In genomic region chr19:14659886-14660489, GRCh38 we compare ENCODE assay signal across 1 cellular context.
TF ChIP-seq lines count a peak whose summit lies in the region.

No MANE protein-coding gene starts in this region.

TF ChIP-seq in K562, 482 proteins besides CTCF, POLR2A, EP300 and RAD21:
- TF ChIP-seq, protein P1, sequence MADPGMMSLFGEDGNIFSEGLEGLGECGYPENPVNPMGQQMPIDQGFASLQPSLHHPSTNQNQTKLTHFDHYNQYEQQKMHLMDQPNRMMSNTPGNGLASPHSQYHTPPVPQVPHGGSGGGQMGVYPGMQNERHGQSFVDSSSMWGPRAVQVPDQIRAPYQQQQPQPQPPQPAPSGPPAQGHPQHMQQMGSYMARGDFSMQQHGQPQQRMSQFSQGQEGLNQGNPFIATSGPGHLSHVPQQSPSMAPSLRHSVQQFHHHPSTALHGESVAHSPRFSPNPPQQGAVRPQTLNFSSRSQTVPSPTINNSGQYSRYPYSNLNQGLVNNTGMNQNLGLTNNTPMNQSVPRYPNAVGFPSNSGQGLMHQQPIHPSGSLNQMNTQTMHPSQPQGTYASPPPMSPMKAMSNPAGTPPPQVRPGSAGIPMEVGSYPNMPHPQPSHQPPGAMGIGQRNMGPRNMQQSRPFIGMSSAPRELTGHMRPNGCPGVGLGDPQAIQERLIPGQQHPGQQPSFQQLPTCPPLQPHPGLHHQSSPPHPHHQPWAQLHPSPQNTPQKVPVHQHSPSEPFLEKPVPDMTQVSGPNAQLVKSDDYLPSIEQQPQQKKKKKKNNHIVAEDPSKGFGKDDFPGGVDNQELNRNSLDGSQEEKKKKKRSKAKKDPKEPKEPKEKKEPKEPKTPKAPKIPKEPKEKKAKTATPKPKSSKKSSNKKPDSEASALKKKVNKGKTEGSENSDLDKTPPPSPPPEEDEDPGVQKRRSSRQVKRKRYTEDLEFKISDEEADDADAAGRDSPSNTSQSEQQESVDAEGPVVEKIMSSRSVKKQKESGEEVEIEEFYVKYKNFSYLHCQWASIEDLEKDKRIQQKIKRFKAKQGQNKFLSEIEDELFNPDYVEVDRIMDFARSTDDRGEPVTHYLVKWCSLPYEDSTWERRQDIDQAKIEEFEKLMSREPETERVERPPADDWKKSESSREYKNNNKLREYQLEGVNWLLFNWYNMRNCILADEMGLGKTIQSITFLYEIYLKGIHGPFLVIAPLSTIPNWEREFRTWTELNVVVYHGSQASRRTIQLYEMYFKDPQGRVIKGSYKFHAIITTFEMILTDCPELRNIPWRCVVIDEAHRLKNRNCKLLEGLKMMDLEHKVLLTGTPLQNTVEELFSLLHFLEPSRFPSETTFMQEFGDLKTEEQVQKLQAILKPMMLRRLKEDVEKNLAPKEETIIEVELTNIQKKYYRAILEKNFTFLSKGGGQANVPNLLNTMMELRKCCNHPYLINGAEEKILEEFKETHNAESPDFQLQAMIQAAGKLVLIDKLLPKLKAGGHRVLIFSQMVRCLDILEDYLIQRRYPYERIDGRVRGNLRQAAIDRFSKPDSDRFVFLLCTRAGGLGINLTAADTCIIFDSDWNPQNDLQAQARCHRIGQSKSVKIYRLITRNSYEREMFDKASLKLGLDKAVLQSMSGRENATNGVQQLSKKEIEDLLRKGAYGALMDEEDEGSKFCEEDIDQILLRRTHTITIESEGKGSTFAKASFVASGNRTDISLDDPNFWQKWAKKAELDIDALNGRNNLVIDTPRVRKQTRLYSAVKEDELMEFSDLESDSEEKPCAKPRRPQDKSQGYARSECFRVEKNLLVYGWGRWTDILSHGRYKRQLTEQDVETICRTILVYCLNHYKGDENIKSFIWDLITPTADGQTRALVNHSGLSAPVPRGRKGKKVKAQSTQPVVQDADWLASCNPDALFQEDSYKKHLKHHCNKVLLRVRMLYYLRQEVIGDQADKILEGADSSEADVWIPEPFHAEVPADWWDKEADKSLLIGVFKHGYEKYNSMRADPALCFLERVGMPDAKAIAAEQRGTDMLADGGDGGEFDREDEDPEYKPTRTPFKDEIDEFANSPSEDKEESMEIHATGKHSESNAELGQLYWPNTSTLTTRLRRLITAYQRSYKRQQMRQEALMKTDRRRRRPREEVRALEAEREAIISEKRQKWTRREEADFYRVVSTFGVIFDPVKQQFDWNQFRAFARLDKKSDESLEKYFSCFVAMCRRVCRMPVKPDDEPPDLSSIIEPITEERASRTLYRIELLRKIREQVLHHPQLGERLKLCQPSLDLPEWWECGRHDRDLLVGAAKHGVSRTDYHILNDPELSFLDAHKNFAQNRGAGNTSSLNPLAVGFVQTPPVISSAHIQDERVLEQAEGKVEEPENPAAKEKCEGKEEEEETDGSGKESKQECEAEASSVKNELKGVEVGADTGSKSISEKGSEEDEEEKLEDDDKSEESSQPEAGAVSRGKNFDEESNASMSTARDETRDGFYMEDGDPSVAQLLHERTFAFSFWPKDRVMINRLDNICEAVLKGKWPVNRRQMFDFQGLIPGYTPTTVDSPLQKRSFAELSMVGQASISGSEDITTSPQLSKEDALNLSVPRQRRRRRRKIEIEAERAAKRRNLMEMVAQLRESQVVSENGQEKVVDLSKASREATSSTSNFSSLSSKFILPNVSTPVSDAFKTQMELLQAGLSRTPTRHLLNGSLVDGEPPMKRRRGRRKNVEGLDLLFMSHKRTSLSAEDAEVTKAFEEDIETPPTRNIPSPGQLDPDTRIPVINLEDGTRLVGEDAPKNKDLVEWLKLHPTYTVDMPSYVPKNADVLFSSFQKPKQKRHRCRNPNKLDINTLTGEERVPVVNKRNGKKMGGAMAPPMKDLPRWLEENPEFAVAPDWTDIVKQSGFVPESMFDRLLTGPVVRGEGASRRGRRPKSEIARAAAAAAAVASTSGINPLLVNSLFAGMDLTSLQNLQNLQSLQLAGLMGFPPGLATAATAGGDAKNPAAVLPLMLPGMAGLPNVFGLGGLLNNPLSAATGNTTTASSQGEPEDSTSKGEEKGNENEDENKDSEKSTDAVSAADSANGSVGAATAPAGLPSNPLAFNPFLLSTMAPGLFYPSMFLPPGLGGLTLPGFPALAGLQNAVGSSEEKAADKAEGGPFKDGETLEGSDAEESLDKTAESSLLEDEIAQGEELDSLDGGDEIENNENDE (IDR thresholded peaks at IDR 0.05; ENCODE audit: low read depth, low read length) = peak; percentile 91
- TF ChIP-seq SREBF2 (CRISPR knock-in tag; IDR thresholded peaks at IDR 0.05) (no peak), ELF2 (CRISPR knock-in tag; IDR thresholded peaks at IDR 0.05) (no peak)
TF ChIP-seq in K562: peak in this region for 1.
